24 cellular contexts compared by ENCODE assay signal in genomic region chr9:90855208-90856000, GRCh38. TPM values are rescaled to one million over a fixed set of nuclear protein-coding genes. Genes with fewer than 3 reads are reported as not detected.
DNase-seq lines count a peak whose midpoint lies in the region; ATAC-seq, FAIRE-seq and TF ChIP-seq lines count a peak whose summit lies in the region.
"Had no signal": no experiment of that assay in that cellular context is flagged by ENCODE, and none has a peak within 500 bp of the region (broad histone marks: within the 10 kb centered on the region; RNA-seq: fewer than 3 reads in every experiment).

No MANE protein-coding gene starts in this region.

- no peak for TF ChIP-seq POLR2A in GM12891 (IDR thresholded peaks at IDR 0.05; ENCODE audit: low read depth, low read length)

- no peak for ATAC-seq in memory B cell (ENCODE audit: low read depth)
- ATAC-seq in SK-N-SH treated with all-trans-retinoic acid at 6 μM for 48 hours, result no peak
- ATAC-seq: K562; Panc1; stimulated activated naive B cell treated with anti-CD40 and anti-IgM and Interleukin-4, amounts not matched to agents 10 μg/mL and 1 μg/mL and 100 μg/mL, for 72 hours had no signal

- peak; percentile 73 for DNase-seq in COLO668 (lab: John Stamatoyannopoulos, UW; ENCODE audit: unreplicated experiment)
- DNase-seq in NCI-H774 (lab: John Stamatoyannopoulos, UW), result peak; percentile 17
- no peak for DNase-seq in memory B cell (ENCODE audit: low spot score in 2 of 2)
- no peak for DNase-seq in GM12891 (ENCODE audit: insufficient read length, low spot score)
- DNase-seq in activated naive CD4-positive, alpha-beta T cell (lab: John Stamatoyannopoulos, UW), result no peak
- DNase-seq in AG20443 (ENCODE audit: low spot score), result no peak
- DNase-seq: activated CD4-positive, alpha-beta T cell treated with anti-CD3 and anti-CD28 coated beads, Interleukin-2, amount 50 U/mL, for 48 hours; activated naive CD4-positive, alpha-beta T cell treated with anti-CD3 and anti-CD28 coated beads, Interleukin-2, amount 10 ng/mL, durations not matched to agents 7 days and 5 days; activated T-cell treated with anti-CD3 and anti-CD28 coated beads, Interleukin-2, amount 50 U/mL, for 48 hours; aorta; CD4-positive, alpha-beta memory T cell; DMS79; midbrain; MV-4-11; NK-92 treated with Interleukin-12 subunit alpha and Interleukin-12 subunit beta, amount 100 ng/mL, for 24 hours; stimulated activated CD4-positive, alpha-beta T cell treated with anti-CD3 and anti-CD28 coated beads, Interleukin-1b, Interleukin-23, amount 100 ng/mL, for 48 hours; stimulated activated naive B cell treated with anti-CD40 and anti-IgM and Interleukin-4, amounts not matched to agents 10 μg/mL and 1 μg/mL and 100 μg/mL, for 72 hours; thyroid gland had no signal

- no peak for FAIRE-seq in GM12891 (lab: Jason Lieb, UNC)
- FAIRE-seq: K562 had no signal

- H3K27me3 Mint-ChIP-seq in IgD-negative memory B cell (no peaks in the 10 kb centered on the region), memory B cell (no peaks in the 10 kb centered on the region)
- H3K27me3 Mint-ChIP-seq: stimulated activated naive B cell treated with anti-CD40 and anti-IgM and Interleukin-4, amounts not matched to agents 10 μg/mL and 1 μg/mL and 100 μg/mL, for 72 hours had no signal

- H3K36me3 Mint-ChIP-seq in IgD-negative memory B cell (peaks cover 9% of the 10 kb centered on the region), memory B cell (peaks cover 40% of the 10 kb centered on the region)
- H3K36me3 Mint-ChIP-seq: activated naive CD4-positive, alpha-beta T cell treated with anti-CD3 and anti-CD28 coated beads, Interleukin-2, amount 10 ng/mL, durations not matched to agents 7 days and 5 days; CD4-positive, alpha-beta memory T cell had no signal

- H3K9me3 Mint-ChIP-seq in IgD-negative memory B cell (no peaks in the 10 kb centered on the region), memory B cell (no peaks in the 10 kb centered on the region)
- H3K9me3 Mint-ChIP-seq: activated naive CD4-positive, alpha-beta T cell treated with anti-CD3 and anti-CD28 coated beads, Interleukin-2, amount 10 ng/mL, durations not matched to agents 7 days and 5 days; CD4-positive, alpha-beta memory T cell had no signal

- H3K27ac Mint-ChIP-seq in IgD-negative memory B cell, result peak overlapping the region; percentile 1 to 50 (median 22)
- H3K27ac Mint-ChIP-seq in memory B cell, result peak overlapping the region; percentile 86
- H3K27ac Mint-ChIP-seq: activated naive CD4-positive, alpha-beta T cell treated with anti-CD3 and anti-CD28 coated beads, Interleukin-2, amount 10 ng/mL, durations not matched to agents 7 days and 5 days had no signal

- H3K4me3 Mint-ChIP-seq in IgD-negative memory B cell, result peak overlapping the region in 1 of 4 donors; percentile 7
- H3K4me3 Mint-ChIP-seq in memory B cell, result peak overlapping the region; percentile 28
- H3K4me3 Mint-ChIP-seq: activated naive CD4-positive, alpha-beta T cell treated with anti-CD3 and anti-CD28 coated beads, Interleukin-2, amount 10 ng/mL, durations not matched to agents 7 days and 5 days; CD4-positive, alpha-beta memory T cell; stimulated activated naive B cell treated with anti-CD40 and anti-IgM and Interleukin-4, amounts not matched to agents 10 μg/mL and 1 μg/mL and 100 μg/mL, for 72 hours had no signal

- H3K4me1 Mint-ChIP-seq in IgD-negative memory B cell (peaks cover 29 to 46% (median 36%) of the 10 kb centered on the region in 3 donors), memory B cell (peaks cover 51% of the 10 kb centered on the region)

TF ChIP-seq in GM12891, 5 proteins besides CTCF, POLR2A, EP300 and RAD21:
- TF ChIP-seq SPI1 (IDR thresholded peaks at IDR 0.05; ENCODE audit: low read depth, low read length) (no peak), POU2F2 (IDR thresholded peaks at IDR 0.05; ENCODE audit: low read depth, low read length) (no peak), PAX5 (IDR thresholded peaks at IDR 0.05; ENCODE audit: insufficient read depth, low read length, severe bottlenecking) (no peak)

TF ChIP-seq in SK-N-SH treated with all-trans-retinoic acid at 6 μM for 48 hours, 23 proteins besides CTCF, POLR2A, EP300 and RAD21:
- TF ChIP-seq OSR1 (CRISPR knock-in tag; IDR thresholded peaks at IDR 0.05), result no peak
- TF ChIP-seq, protein P1, sequence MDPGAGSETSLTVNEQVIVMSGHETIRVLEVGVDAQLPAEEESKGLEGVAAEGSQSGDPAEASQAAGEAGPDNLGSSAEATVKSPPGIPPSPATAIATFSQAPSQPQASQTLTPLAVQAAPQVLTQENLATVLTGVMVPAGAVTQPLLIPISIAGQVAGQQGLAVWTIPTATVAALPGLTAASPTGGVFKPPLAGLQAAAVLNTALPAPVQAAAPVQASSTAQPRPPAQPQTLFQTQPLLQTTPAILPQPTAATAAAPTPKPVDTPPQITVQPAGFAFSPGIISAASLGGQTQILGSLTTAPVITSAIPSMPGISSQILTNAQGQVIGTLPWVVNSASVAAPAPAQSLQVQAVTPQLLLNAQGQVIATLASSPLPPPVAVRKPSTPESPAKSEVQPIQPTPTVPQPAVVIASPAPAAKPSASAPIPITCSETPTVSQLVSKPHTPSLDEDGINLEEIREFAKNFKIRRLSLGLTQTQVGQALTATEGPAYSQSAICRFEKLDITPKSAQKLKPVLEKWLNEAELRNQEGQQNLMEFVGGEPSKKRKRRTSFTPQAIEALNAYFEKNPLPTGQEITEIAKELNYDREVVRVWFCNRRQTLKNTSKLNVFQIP (CRISPR knock-in tag; IDR thresholded peaks at IDR 0.05; ENCODE audit: borderline replicate concordance, low read depth), result no peak
- TF ChIP-seq CREB5 (CRISPR knock-in tag; IDR thresholded peaks at IDR 0.05; ENCODE audit: low read depth), result no peak
- no peak for TF ChIP-seq CSRNP3 (CRISPR knock-in tag; IDR thresholded peaks at IDR 0.05)
- TF ChIP-seq ARNTL (CRISPR knock-in tag; IDR thresholded peaks at IDR 0.05; ENCODE audit: borderline replicate concordance, low read depth), result no peak
- TF ChIP-seq ZNF70 (CRISPR knock-in tag; IDR thresholded peaks at IDR 0.05), result no peak
- no peak for TF ChIP-seq TOX (CRISPR knock-in tag; IDR thresholded peaks at IDR 0.05; ENCODE audit: borderline replicate concordance)
- TF ChIP-seq ZFP30 (CRISPR knock-in tag; IDR thresholded peaks at IDR 0.05), result no peak
- no peak for TF ChIP-seq PPARA (CRISPR knock-in tag; IDR thresholded peaks at IDR 0.05; ENCODE audit: borderline replicate concordance)
- TF ChIP-seq GLIS3 (CRISPR knock-in tag; IDR thresholded peaks at IDR 0.05), result no peak
- no peak for TF ChIP-seq ZFP3 (CRISPR knock-in tag; IDR thresholded peaks at IDR 0.05)
- TF ChIP-seq, protein P2, sequence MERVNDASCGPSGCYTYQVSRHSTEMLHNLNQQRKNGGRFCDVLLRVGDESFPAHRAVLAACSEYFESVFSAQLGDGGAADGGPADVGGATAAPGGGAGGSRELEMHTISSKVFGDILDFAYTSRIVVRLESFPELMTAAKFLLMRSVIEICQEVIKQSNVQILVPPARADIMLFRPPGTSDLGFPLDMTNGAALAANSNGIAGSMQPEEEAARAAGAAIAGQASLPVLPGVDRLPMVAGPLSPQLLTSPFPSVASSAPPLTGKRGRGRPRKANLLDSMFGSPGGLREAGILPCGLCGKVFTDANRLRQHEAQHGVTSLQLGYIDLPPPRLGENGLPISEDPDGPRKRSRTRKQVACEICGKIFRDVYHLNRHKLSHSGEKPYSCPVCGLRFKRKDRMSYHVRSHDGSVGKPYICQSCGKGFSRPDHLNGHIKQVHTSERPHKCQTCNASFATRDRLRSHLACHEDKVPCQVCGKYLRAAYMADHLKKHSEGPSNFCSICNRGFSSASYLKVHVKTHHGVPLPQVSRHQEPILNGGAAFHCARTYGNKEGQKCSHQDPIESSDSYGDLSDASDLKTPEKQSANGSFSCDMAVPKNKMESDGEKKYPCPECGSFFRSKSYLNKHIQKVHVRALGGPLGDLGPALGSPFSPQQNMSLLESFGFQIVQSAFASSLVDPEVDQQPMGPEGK (CRISPR knock-in tag; IDR thresholded peaks at IDR 0.05; ENCODE audit: borderline replicate concordance), result no peak
- no peak for TF ChIP-seq ESRRG (CRISPR knock-in tag; IDR thresholded peaks at IDR 0.05)
- TF ChIP-seq BACH2 (CRISPR knock-in tag; IDR thresholded peaks at IDR 0.05; ENCODE audit: borderline replicate concordance), result no peak
- TF ChIP-seq TCF4 (CRISPR knock-in tag; IDR thresholded peaks at IDR 0.05; ENCODE audit: borderline replicate concordance), result no peak

RNA-seq across cellular contexts. Expression of gene SYK, which starts 53.8 kb away (rescaled TPM):
- 314 TPM for polyA plus RNA-seq in IgD-negative memory B cell
- polyA plus RNA-seq in GM12891 (2012; ENCODE audit: low read depth, missing spikeins), result 21.7 TPM
- polyA plus RNA-seq: AG04450, neural cell had no signal

Comparison
In these comparisons a context has a peak if more than half of its experiments do, and no peak if none do; other contexts are left out.
1. DNase-seq: peak in COLO668 (single experiment) and NCI-H774 (single experiment); none in memory B cell (0 of 2), GM12891 (single experiment), activated naive CD4-positive, alpha-beta T cell (0 of 4) and AG20443 (single experiment).